ENCODE assay signal across 15 cellular contexts in the genomic region with DNA sequence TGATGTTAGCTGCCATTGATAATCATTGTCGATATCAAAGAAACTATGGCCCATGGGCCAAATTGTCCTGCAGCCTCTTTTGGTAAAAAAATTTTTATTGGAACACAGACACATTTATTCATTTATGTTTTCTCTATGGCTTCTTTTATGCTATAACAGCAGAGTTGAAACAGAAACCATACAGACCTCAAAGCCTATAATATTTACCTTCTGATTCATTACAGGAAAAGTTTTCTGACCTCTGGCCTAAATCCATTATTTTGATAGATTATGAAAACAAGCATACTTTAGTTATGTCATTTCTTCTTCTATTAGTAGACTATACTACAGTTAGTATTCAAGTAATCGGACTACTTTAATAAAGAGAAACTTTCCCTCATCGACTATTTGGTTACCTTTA.
A peak's percentile ranks its signal among the peaks of the same experiment; 100 is the strongest.
DNase-seq lines count a peak whose midpoint lies in the region; ATAC-seq and TF ChIP-seq lines count a peak whose summit lies in the region.
"Had no signal": no experiment of that assay in that cellular context is flagged by ENCODE, and none has a peak within 500 bp of the region (broad histone marks: within the 10 kb centered on the region; RNA-seq: fewer than 3 reads in every experiment).

No MANE protein-coding gene starts in this region.

- no peaks in the 10 kb centered on the region for H3K79me2 ChIP-seq in HCT116 (ENCODE audit: insufficient read depth, low read length)

- H3K27me3 Mint-ChIP-seq in activated T-helper 1 cell treated with anti-CD3 and anti-CD28 coated beads, Interleukin-12 subunit alpha, Interleukin-12 subunit beta, Interleukin-2, Interleukin-4 antibody, amounts not matched to agents 30 ng/mL and 10 ng/mL and 1 ng/mL, durations not matched to agents 14 hours and 24 hours and 36 hours (ENCODE audit: insufficient read depth), result peaks cover 34% of the 10 kb centered on the region
- peaks cover 0 to 2% (median 0%) of the 10 kb centered on the region in 3 donors for H3K27me3 Mint-ChIP-seq in CD14-positive monocyte (ENCODE audit: low read depth in 3 of 3)
- H3K27me3 Mint-ChIP-seq: activated naive CD8-positive, alpha-beta T cell had no signal

- H3K4me2 ChIP-seq in HCT116 (ENCODE audit: low read length), result no peak overlapping the region

- TF ChIP-seq CTCF in HCT116 (IDR thresholded peaks at IDR 0.05 in 2 of 3, conservative IDR thresholded peaks at IDR 0.05 in 1 of 3; ENCODE audit: borderline replicate concordance in 1 of 3, insufficient read depth in 1 of 3, low read depth in 2 of 3, low read length in 2 of 3) (no peak), CD14-positive monocyte (IDR thresholded peaks at IDR 0.05) (no peak)

- no peaks in the 10 kb centered on the region for H3K9me2 ChIP-seq in HCT116 (ENCODE audit: insufficient read depth)

- H3K4me1 ChIP-seq in HCT116 (ENCODE audit: control insufficient read depth in 1 of 2, insufficient read depth in 2 of 2, low read length in 2 of 2), result peaks cover 0 to 10% of the 10 kb centered on the region in 2 experiments; a peak in 3 of 4 replicates

- H3K36me3 Mint-ChIP-seq in activated T-helper 1 cell treated with anti-CD3 and anti-CD28 coated beads, Interleukin-12 subunit alpha, Interleukin-12 subunit beta, Interleukin-2, Interleukin-4 antibody, amounts not matched to agents 30 ng/mL and 10 ng/mL and 1 ng/mL, durations not matched to agents 14 hours and 24 hours and 36 hours (ENCODE audit: low read depth), result no peaks in the 10 kb centered on the region
- H3K36me3 Mint-ChIP-seq in CD14-positive monocyte, result no peaks in the 10 kb centered on the region
- H3K36me3 Mint-ChIP-seq: activated naive CD8-positive, alpha-beta T cell had no signal

- H3K27ac Mint-ChIP-seq in activated T-helper 1 cell treated with anti-CD3 and anti-CD28 coated beads, Interleukin-12 subunit alpha, Interleukin-12 subunit beta, Interleukin-2, Interleukin-4 antibody, amounts not matched to agents 30 ng/mL and 10 ng/mL and 1 ng/mL, durations not matched to agents 14 hours and 24 hours and 36 hours, result no peak overlapping the region
- no peak overlapping the region for H3K27ac Mint-ChIP-seq in CD14-positive monocyte
- H3K27ac Mint-ChIP-seq: activated naive CD8-positive, alpha-beta T cell; dendritic cell treated with granulocyte-macrophage colony-stimulating factor and Interleukin-4, amounts not matched to agents 40 ng/mL and 50 ng/mL, for 4 days had no signal

- no peaks in the 10 kb centered on the region for H3K36me3 ChIP-seq in HCT116 (ENCODE audit: control insufficient read depth in 1 of 2, insufficient read depth in 2 of 2, low read length in 2 of 2)
- H3K36me3 ChIP-seq: neutrophil had no signal

- peaks cover 11% of the 10 kb centered on the region for H3K4me1 Mint-ChIP-seq in activated T-helper 1 cell treated with anti-CD3 and anti-CD28 coated beads, Interleukin-12 subunit alpha, Interleukin-12 subunit beta, Interleukin-2, Interleukin-4 antibody, amounts not matched to agents 30 ng/mL and 10 ng/mL and 1 ng/mL, durations not matched to agents 14 hours and 24 hours and 36 hours (ENCODE audit: low read depth)
- H3K4me1 Mint-ChIP-seq in CD14-positive monocyte, result no peaks in the 10 kb centered on the region

- no peak for TF ChIP-seq RAD21 in HCT116 (IDR thresholded peaks at IDR 0.05; ENCODE audit: low read depth)

- no peaks in the 10 kb centered on the region for H3K27me3 ChIP-seq in HCT116 (ENCODE audit: insufficient read depth, low read length)
- H3K27me3 ChIP-seq: neutrophil had no signal

- H3K9me3 Mint-ChIP-seq in activated T-helper 1 cell treated with anti-CD3 and anti-CD28 coated beads, Interleukin-12 subunit alpha, Interleukin-12 subunit beta, Interleukin-2, Interleukin-4 antibody, amounts not matched to agents 30 ng/mL and 10 ng/mL and 1 ng/mL, durations not matched to agents 14 hours and 24 hours and 36 hours, result no peaks in the 10 kb centered on the region
- peaks cover 0 to 1% (median 0%) of the 10 kb centered on the region in 7 donors for H3K9me3 Mint-ChIP-seq in CD14-positive monocyte
- H3K9me3 Mint-ChIP-seq: dendritic cell treated with granulocyte-macrophage colony-stimulating factor and Interleukin-4, amounts not matched to agents 40 ng/mL and 50 ng/mL, for 4 days had no signal

- no peak for TF ChIP-seq POLR2A in HCT116 (IDR thresholded peaks at IDR 0.05; ENCODE audit: borderline replicate concordance, extremely low read depth, insufficient read depth, insufficient read length)

- H3K27ac ChIP-seq in HCT116 (ENCODE audit: low read depth, low read length), result no peak overlapping the region
- H3K27ac ChIP-seq in epithelial cell of prostate, result no peak overlapping the region
- H3K27ac ChIP-seq: neutrophil had no signal

- ATAC-seq in GM18520 (IDR thresholded peaks at IDR 0.05; ENCODE audit: unreplicated experiment) (peak; percentile 47), HCT116 (no peak), HG03442 (IDR thresholded peaks at IDR 0.05; ENCODE audit: unreplicated experiment) (peak; percentile 48)
- ATAC-seq: left ventricle myocardium superior, Panc1 had no signal

- H2AFZ ChIP-seq in HCT116 (ENCODE audit: low read depth, low read length, poor library complexity, severe bottlenecking), result peak overlapping the region; percentile 5

- H3K9ac ChIP-seq in HCT116 (ENCODE audit: low read length), result no peak overlapping the region

- DNase-seq in HCT116 (ENCODE audit: low read depth, low spot score) (no peak), epithelial cell of prostate (ENCODE audit: low read depth, low spot score) (peak; percentile 27), T-helper 2 cell (no peak), CD14-positive monocyte (ENCODE audit: low spot score) (no peak)
- no peak for DNase-seq in activated CD4-positive, alpha-beta T cell treated with anti-CD3 and anti-CD28 coated beads for 1 hour
- no peak for DNase-seq in activated T-helper 1 cell treated with anti-CD3 and anti-CD28 coated beads, Interleukin-12 subunit alpha, Interleukin-12 subunit beta, Interleukin-2, Interleukin-4 antibody, amounts not matched to agents 30 ng/mL and 10 ng/mL and 1 ng/mL, durations not matched to agents 14 hours and 24 hours and 36 hours (ENCODE audit: low spot score)
- DNase-seq: activated CD8-positive, alpha-beta memory T cell treated with anti-CD3 and anti-CD28 coated beads for 24 hours; Kasumi-1; left ventricle myocardium superior had no signal

- intact Hi-C loops in HCT116 (cut with micrococcal nuclease) (no loop called here), CD14-positive monocyte (cut with micrococcal nuclease) (no loop called here)
- intact Hi-C loops in activated T-helper 1 cell treated with anti-CD3 and anti-CD28 coated beads, Interleukin-12 subunit alpha, Interleukin-12 subunit beta, Interleukin-2, Interleukin-4 antibody, amounts not matched to agents 30 ng/mL and 10 ng/mL and 1 ng/mL, durations not matched to agents 14 hours and 24 hours and 36 hours (cut with micrococcal nuclease), result loop anchor here (1.0 kb wide), 2 partner anchors 8 to 12 kb away; no protein-coding TSS in a partner anchor

- no peaks in the 10 kb centered on the region for H4K20me1 ChIP-seq in HCT116 (ENCODE audit: insufficient read depth)

- POLR2A ChIA-PET in HCT116 (lab: Charles Lee), result no interaction called here

- RAD21 ChIA-PET in HCT116 (lab: Charles Lee; ENCODE audit: low non-redundant PET in 1 of 2, low total read pairs in 2 of 2, uncharacterized antibody in 2 of 2, unreplicated experiment in 2 of 2), result no interaction called here

- CTCF ChIA-PET in HCT116 (lab: Charles Lee), result no interaction called here

- no peak overlapping the region for H3K4me3 Mint-ChIP-seq in activated T-helper 1 cell treated with anti-CD3 and anti-CD28 coated beads, Interleukin-12 subunit alpha, Interleukin-12 subunit beta, Interleukin-2, Interleukin-4 antibody, amounts not matched to agents 30 ng/mL and 10 ng/mL and 1 ng/mL, durations not matched to agents 14 hours and 24 hours and 36 hours
- no peak overlapping the region for H3K4me3 Mint-ChIP-seq in CD14-positive monocyte
- H3K4me3 Mint-ChIP-seq: activated naive CD8-positive, alpha-beta T cell; dendritic cell treated with granulocyte-macrophage colony-stimulating factor and Interleukin-4, amounts not matched to agents 40 ng/mL and 50 ng/mL, for 4 days had no signal

- no peak overlapping the region for H3K4me3 ChIP-seq in HCT116 (replicated peaks in 1 of 2; ENCODE audit: low read depth in 1 of 2, low read length in 2 of 2)

- H3K9me3 ChIP-seq in HCT116 (ENCODE audit: control insufficient read depth in 1 of 2, insufficient read depth in 1 of 2, low read depth in 1 of 2, low read length in 2 of 2), result no peaks in the 10 kb centered on the region
- H3K9me3 ChIP-seq: neutrophil had no signal

- BruUV-seq in HCT116 (replicated peaks; lab: Mats Ljungman, UMichigan), result no TSS peak

TF ChIP-seq in HCT116, 20 proteins besides CTCF, POLR2A, EP300 and RAD21:
- TF ChIP-seq YY1 (IDR thresholded peaks at IDR 0.05; ENCODE audit: extremely low read depth, insufficient replicate concordance, low read depth, low read length) (no peak), JUND (IDR thresholded peaks at IDR 0.05) (no peak), SP1 (IDR thresholded peaks at IDR 0.05; ENCODE audit: low read depth) (no peak), SIN3A (IDR thresholded peaks at IDR 0.05; ENCODE audit: low read depth) (no peak)
- TF ChIP-seq, protein P1, sequence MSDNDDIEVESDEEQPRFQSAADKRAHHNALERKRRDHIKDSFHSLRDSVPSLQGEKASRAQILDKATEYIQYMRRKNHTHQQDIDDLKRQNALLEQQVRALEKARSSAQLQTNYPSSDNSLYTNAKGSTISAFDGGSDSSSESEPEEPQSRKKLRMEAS (IDR thresholded peaks at IDR 0.05), result no peak
